Comparison of ENCODE assay signal across 9 cellular contexts in the genomic region with DNA sequence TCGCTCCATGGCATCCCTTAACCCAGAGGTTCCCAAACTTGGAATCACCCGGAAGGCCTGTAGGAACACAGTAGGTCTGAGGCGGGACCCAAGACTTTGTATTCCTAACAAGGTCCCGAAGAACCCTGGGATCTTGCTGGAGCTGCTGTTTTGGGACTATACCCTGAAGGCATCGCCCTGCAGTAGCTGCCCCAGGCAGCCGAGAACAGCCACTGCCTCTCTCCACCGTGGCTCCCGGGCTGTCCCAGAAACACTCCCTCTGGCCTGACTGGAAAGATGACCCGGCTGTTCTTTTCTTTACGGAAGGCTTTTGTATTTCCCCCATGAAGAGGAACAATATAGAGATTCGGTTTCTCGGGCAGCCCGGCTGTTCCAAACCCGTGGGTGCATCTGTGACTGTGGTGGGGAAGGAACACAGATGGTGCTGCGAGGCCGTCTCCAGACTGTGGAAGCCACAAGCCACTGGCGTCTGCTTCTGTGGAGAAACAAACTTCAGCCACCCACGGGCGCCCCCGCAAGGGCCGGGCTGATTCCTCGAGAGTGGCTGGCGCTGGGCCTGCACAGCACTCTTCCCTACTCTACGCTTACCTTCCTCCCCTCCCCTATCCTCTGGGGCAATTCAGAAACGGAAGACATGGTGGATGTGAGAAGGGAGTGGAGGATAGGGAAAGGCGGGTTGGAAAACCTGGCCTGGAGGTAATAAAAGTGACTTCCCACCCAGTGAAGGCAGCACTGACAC. TPM values are rescaled to one million over a fixed set of nuclear protein-coding genes. Genes with fewer than 3 reads are reported as not detected.
DNase-seq lines count a peak whose midpoint lies in the region; ATAC-seq and TF ChIP-seq lines count a peak whose summit lies in the region.
"Had no signal": no experiment of that assay in that cellular context is flagged by ENCODE, and none has a peak within 500 bp of the region (broad histone marks: within the 10 kb centered on the region; RNA-seq: fewer than 3 reads in every experiment).

No MANE protein-coding gene starts in this region.

- no peak for DNase-seq in activated CD4-positive, alpha-beta T cell treated with anti-CD3 and anti-CD28 coated beads for 36 hours
- DNase-seq in activated CD4-positive, alpha-beta T cell treated with anti-CD3 and anti-CD28 coated beads for 1 hour: no peak
- DNase-seq in astrocyte of the hippocampus (ENCODE audit: low read depth, low spot score) (peak; percentile 32), inferior parietal cortex (ENCODE audit: extremely low spot score) (peak; percentile 49), thoracic aorta (ENCODE audit: low spot score) (no peak)
- DNase-seq in central memory CD4-positive, alpha-beta T cell: no peak
- no peak for DNase-seq in activated T-helper 1 cell treated with anti-CD3 and anti-CD28 coated beads, Interleukin-12 subunit alpha, Interleukin-12 subunit beta, Interleukin-2, Interleukin-4 antibody, amounts not matched to agents 30 ng/mL and 10 ng/mL and 1 ng/mL, durations not matched to agents 14 hours and 24 hours and 36 hours (ENCODE audit: low spot score)

- H3K4me3 ChIP-seq in thoracic aorta: peak overlapping the region; percentile 52

- CTCF ChIA-PET in activated CD4-positive, alpha-beta T cell treated with anti-CD3 and anti-CD28 coated beads for 36 hours (lab: Charles Lee): interaction anchor here (0.7 kb wide), 1 partner anchor 138 kb away, joined by 3 read pairs; no protein-coding TSS in a partner anchor

- no peaks in the 10 kb centered on the region for H3K36me3 Mint-ChIP-seq in activated CD4-positive, alpha-beta T cell treated with anti-CD3 and anti-CD28 coated beads for 36 hours (ENCODE audit: low read depth)
- H3K36me3 Mint-ChIP-seq in activated T-helper 1 cell treated with anti-CD3 and anti-CD28 coated beads, Interleukin-12 subunit alpha, Interleukin-12 subunit beta, Interleukin-2, Interleukin-4 antibody, amounts not matched to agents 30 ng/mL and 10 ng/mL and 1 ng/mL, durations not matched to agents 14 hours and 24 hours and 36 hours (ENCODE audit: low read depth): no peaks in the 10 kb centered on the region

- TF ChIP-seq CTCF in thoracic aorta (IDR thresholded peaks at IDR 0.05): no peak

- H3K4me3 Mint-ChIP-seq in activated CD4-positive, alpha-beta T cell treated with anti-CD3 and anti-CD28 coated beads for 36 hours: no peak overlapping the region
- H3K4me3 Mint-ChIP-seq in activated T-helper 1 cell treated with anti-CD3 and anti-CD28 coated beads, Interleukin-12 subunit alpha, Interleukin-12 subunit beta, Interleukin-2, Interleukin-4 antibody, amounts not matched to agents 30 ng/mL and 10 ng/mL and 1 ng/mL, durations not matched to agents 14 hours and 24 hours and 36 hours: no peak overlapping the region

- peaks cover 7% of the 10 kb centered on the region for H3K27me3 Mint-ChIP-seq in activated CD4-positive, alpha-beta T cell treated with anti-CD3 and anti-CD28 coated beads for 36 hours
- H3K27me3 Mint-ChIP-seq in activated T-helper 1 cell treated with anti-CD3 and anti-CD28 coated beads, Interleukin-12 subunit alpha, Interleukin-12 subunit beta, Interleukin-2, Interleukin-4 antibody, amounts not matched to agents 30 ng/mL and 10 ng/mL and 1 ng/mL, durations not matched to agents 14 hours and 24 hours and 36 hours (ENCODE audit: insufficient read depth): peaks cover 17% of the 10 kb centered on the region

- no peaks in the 10 kb centered on the region for H3K4me1 ChIP-seq in thoracic aorta (ENCODE audit: control insufficient read depth in 1 of 2, low read depth in 2 of 2)

- POLR2A ChIA-PET in activated CD4-positive, alpha-beta T cell treated with anti-CD3 and anti-CD28 coated beads for 36 hours (lab: Charles Lee): no interaction called here

- H3K27ac ChIP-seq in thoracic aorta: no peak overlapping the region
- H3K27ac ChIP-seq: C4-2B had no signal

- H3K27ac Mint-ChIP-seq in activated CD4-positive, alpha-beta T cell treated with anti-CD3 and anti-CD28 coated beads for 36 hours: no peak overlapping the region
- no peak overlapping the region for H3K27ac Mint-ChIP-seq in activated T-helper 1 cell treated with anti-CD3 and anti-CD28 coated beads, Interleukin-12 subunit alpha, Interleukin-12 subunit beta, Interleukin-2, Interleukin-4 antibody, amounts not matched to agents 30 ng/mL and 10 ng/mL and 1 ng/mL, durations not matched to agents 14 hours and 24 hours and 36 hours

- H3K36me3 ChIP-seq in thoracic aorta: no peaks in the 10 kb centered on the region

- H3K9me3 Mint-ChIP-seq in activated CD4-positive, alpha-beta T cell treated with anti-CD3 and anti-CD28 coated beads for 36 hours (ENCODE audit: low read depth): no peaks in the 10 kb centered on the region
- H3K9me3 Mint-ChIP-seq in activated T-helper 1 cell treated with anti-CD3 and anti-CD28 coated beads, Interleukin-12 subunit alpha, Interleukin-12 subunit beta, Interleukin-2, Interleukin-4 antibody, amounts not matched to agents 30 ng/mL and 10 ng/mL and 1 ng/mL, durations not matched to agents 14 hours and 24 hours and 36 hours: no peaks in the 10 kb centered on the region

- H3K4me1 Mint-ChIP-seq in activated CD4-positive, alpha-beta T cell treated with anti-CD3 and anti-CD28 coated beads for 36 hours: no peaks in the 10 kb centered on the region
- H3K4me1 Mint-ChIP-seq in activated T-helper 1 cell treated with anti-CD3 and anti-CD28 coated beads, Interleukin-12 subunit alpha, Interleukin-12 subunit beta, Interleukin-2, Interleukin-4 antibody, amounts not matched to agents 30 ng/mL and 10 ng/mL and 1 ng/mL, durations not matched to agents 14 hours and 24 hours and 36 hours (ENCODE audit: low read depth): peaks cover 6% of the 10 kb centered on the region

- intact Hi-C loops in activated CD4-positive, alpha-beta T cell treated with anti-CD3 and anti-CD28 coated beads for 36 hours (cut with DNase I, micrococcal nuclease): no loop called here
- intact Hi-C loops in activated T-helper 1 cell treated with anti-CD3 and anti-CD28 coated beads, Interleukin-12 subunit alpha, Interleukin-12 subunit beta, Interleukin-2, Interleukin-4 antibody, amounts not matched to agents 30 ng/mL and 10 ng/mL and 1 ng/mL, durations not matched to agents 14 hours and 24 hours and 36 hours (cut with micrococcal nuclease): no loop called here

- no peaks in the 10 kb centered on the region for H3K9me3 ChIP-seq in thoracic aorta

- peak; percentile 23 for ATAC-seq in activated CD4-positive, alpha-beta T cell treated with anti-CD3 and anti-CD28 coated beads for 36 hours
- ATAC-seq in thoracic aorta (ENCODE audit: insufficient number of reproducible peaks, low FRiP score, low read depth) (no peak), HG03039 (IDR thresholded peaks at IDR 0.05; ENCODE audit: unreplicated experiment) (no peak)

- no peaks in the 10 kb centered on the region for H3K27me3 ChIP-seq in thoracic aorta (replicated peaks; ENCODE audit: insufficient read depth)

RNA-seq across cellular contexts. Expression of gene VASH2, which starts 33.8 kb away (rescaled TPM):
- under 1 TPM; 0.34 to 0.53 TPM for total RNA-seq in activated CD4-positive, alpha-beta T cell treated with anti-CD3 and anti-CD28 coated beads for 36 hours
- under 1 TPM; 0.14 to 0.42 TPM for total RNA-seq in thoracic aorta
- 0.10 and 0.39 TPM in 2 replicates for total RNA-seq in activated T-helper 1 cell treated with anti-CD3 and anti-CD28 coated beads, Interleukin-12 subunit alpha, Interleukin-12 subunit beta, Interleukin-2, Interleukin-4 antibody, amounts not matched to agents 30 ng/mL and 10 ng/mL and 1 ng/mL, durations not matched to agents 14 hours and 24 hours and 36 hours

RNA-seq across cellular contexts. Expression of gene FLVCR1, which starts 58.5 kb away (rescaled TPM):
- 10 to 100 TPM; 13.5 to 13.9 TPM for total RNA-seq in activated CD4-positive, alpha-beta T cell treated with anti-CD3 and anti-CD28 coated beads for 36 hours
- 10 to 100 TPM in 1 of 2 donors, 1 to 10 TPM in 1; 7.6 to 12.0 TPM for total RNA-seq in thoracic aorta
- 18.5 and 18.7 TPM in 2 replicates for total RNA-seq in activated T-helper 1 cell treated with anti-CD3 and anti-CD28 coated beads, Interleukin-12 subunit alpha, Interleukin-12 subunit beta, Interleukin-2, Interleukin-4 antibody, amounts not matched to agents 30 ng/mL and 10 ng/mL and 1 ng/mL, durations not matched to agents 14 hours and 24 hours and 36 hours

Comparison
In these comparisons a context has a peak if more than half of its experiments do, and no peak if none do; other contexts are left out.
1. DNase-seq: peak in astrocyte of the hippocampus (single experiment) and inferior parietal cortex (single experiment); none in activated CD4-positive, alpha-beta T cell treated with anti-CD3 and anti-CD28 coated beads for 36 hours (single experiment), activated CD4-positive, alpha-beta T cell treated with anti-CD3 and anti-CD28 coated beads for 1 hour (single experiment), thoracic aorta (single experiment), central memory CD4-positive, alpha-beta T cell (single experiment) and activated T-helper 1 cell treated with anti-CD3 and anti-CD28 coated beads, Interleukin-12 subunit alpha, Interleukin-12 subunit beta, Interleukin-2, Interleukin-4 antibody, amounts not matched to agents 30 ng/mL and 10 ng/mL and 1 ng/mL, durations not matched to agents 14 hours and 24 hours and 36 hours (single experiment).